8 cellular contexts compared by ENCODE assay signal in the genomic region with DNA sequence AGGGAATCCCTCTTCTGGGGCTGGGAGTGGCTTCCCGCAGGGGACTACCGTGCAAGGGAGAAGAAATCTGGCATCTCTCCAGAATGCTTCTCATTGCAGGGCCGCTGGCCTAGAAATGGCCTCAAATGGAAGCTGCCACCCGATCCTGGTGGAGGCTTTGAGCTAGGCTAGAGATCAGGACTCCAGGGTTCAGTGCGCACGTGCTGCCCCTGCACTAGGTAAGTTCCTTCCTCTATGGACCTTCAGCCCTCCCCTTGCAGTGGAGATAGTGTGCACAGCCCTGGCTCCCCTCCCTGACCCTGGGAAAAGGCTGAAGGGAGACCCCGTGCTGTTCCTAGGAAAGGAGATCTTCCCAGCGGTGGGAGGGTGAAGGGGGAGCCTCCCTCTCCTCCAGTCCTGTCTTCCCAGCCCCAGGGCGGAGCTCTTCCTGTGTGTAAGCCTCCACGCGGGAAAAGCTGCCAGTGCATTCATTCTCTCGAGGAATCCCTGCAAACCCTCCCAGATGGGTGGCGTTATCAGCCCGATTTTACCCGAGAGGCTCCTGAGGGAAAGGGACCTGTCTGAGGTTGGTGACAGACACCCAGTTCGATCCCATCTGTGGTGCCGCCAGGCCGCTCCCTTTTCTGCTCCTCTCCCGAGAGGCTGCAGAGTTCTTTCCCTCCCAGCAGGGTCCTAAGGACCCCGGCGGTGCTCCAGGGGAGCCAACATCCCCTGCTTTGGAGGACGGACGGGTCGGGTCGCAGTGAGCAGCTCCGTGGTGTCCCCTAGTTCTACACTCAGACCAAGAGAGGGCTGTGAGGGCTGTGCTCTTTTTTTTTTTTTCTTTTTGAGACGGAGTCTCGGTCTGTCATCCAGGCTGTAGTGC. TPM values are rescaled to one million over a fixed set of nuclear protein-coding genes. Genes with fewer than 3 reads are reported as not detected.
DNase-seq lines count a peak whose midpoint lies in the region; ATAC-seq and TF ChIP-seq lines count a peak whose summit lies in the region.

No MANE protein-coding gene starts in this region.

- peak; percentile 78 for DNase-seq in DMS 273 (lab: John Stamatoyannopoulos, UW; ENCODE audit: unreplicated experiment)
- no peak for DNase-seq in DMS 273 treated with DMSO at 0.1 percent for 48 hours (lab: John Stamatoyannopoulos, UW)
- peak; percentile 93 for DNase-seq in NCI-H345 (lab: John Stamatoyannopoulos, UW)
- peak; percentile 68 for DNase-seq in choroid plexus epithelial cell (ENCODE audit: low read depth)
- peak; percentile 22 for DNase-seq in neural progenitor cell (ENCODE audit: low spot score)
- no peak for DNase-seq in HT-29 (ENCODE audit: low spot score)
- no peak for DNase-seq in central memory CD4-positive, alpha-beta T cell

- H3K36me3 ChIP-seq in neural progenitor cell: no peaks in the 10 kb centered on the region

- H3K4me3 ChIP-seq in choroid plexus epithelial cell (ENCODE audit: low read depth, low read length) (peak overlapping the region; percentile 17), neural progenitor cell (no peak overlapping the region)

- no peaks in the 10 kb centered on the region for H3K9me3 Mint-ChIP-seq in neural progenitor cell

- no peaks in the 10 kb centered on the region for H3K4me1 ChIP-seq in neural progenitor cell

- no peak overlapping the region for H3K4me2 ChIP-seq in neural progenitor cell

- H3K9ac ChIP-seq in neural progenitor cell: no peak overlapping the region

- no peaks in the 10 kb centered on the region for H3K9me3 ChIP-seq in neural progenitor cell (ENCODE audit: low read depth)

- peaks cover 31% of the 10 kb centered on the region for H3K27me3 Mint-ChIP-seq in neural progenitor cell (ENCODE audit: insufficient read depth, low read depth)

- no peaks in the 10 kb centered on the region for H3K36me3 Mint-ChIP-seq in neural progenitor cell

- H3K79me2 ChIP-seq in neural progenitor cell (ENCODE audit: low read depth): no peaks in the 10 kb centered on the region

- peak overlapping the region; percentile 87 for H3K4me3 Mint-ChIP-seq in neural progenitor cell

- H3F3A ChIP-seq in neural progenitor cell (ENCODE audit: low read depth): peaks cover 6% of the 10 kb centered on the region

- TF ChIP-seq CTCF in choroid plexus epithelial cell (conservative IDR thresholded peaks at IDR 0.05; ENCODE audit: low read depth, low read length) (no peak), neural progenitor cell (IDR thresholded peaks at IDR 0.05) (no peak)

- no peak overlapping the region for H2AFZ ChIP-seq in neural progenitor cell (replicated peaks)

- no peak for ATAC-seq in HG03175 (IDR thresholded peaks at IDR 0.05; ENCODE audit: unreplicated experiment)

- H3K4me1 Mint-ChIP-seq in neural progenitor cell: peaks cover 32% of the 10 kb centered on the region

- no peak overlapping the region for H3K27ac Mint-ChIP-seq in neural progenitor cell

- H3K27me3 ChIP-seq in neural progenitor cell: peaks cover 100% of the 10 kb centered on the region

- peaks cover 15% of the 10 kb centered on the region for H4K20me1 ChIP-seq in neural progenitor cell (ENCODE audit: low read depth)

- no peak overlapping the region for H3K27ac ChIP-seq in neural progenitor cell

RNA-seq across cellular contexts. Expression of a gene that starts 1.4 kb away (rescaled TPM):
- total RNA-seq in neural progenitor cell (ENCODE audit: low replicate concordance): 2.0 TPM in 1 of 2 replicates, not detected in the other
- 0.25 TPM in 1 of 2 replicates, not detected in the other for total RNA-seq in HT-29 (2014; rRNA removed; shearing (Covaris generic))

RNA-seq across cellular contexts. Expression of a gene that starts 36.5 kb away (rescaled TPM):
- total RNA-seq in neural progenitor cell (ENCODE audit: low replicate concordance): 40.6 and 49.4 TPM in 2 replicates
- 34.2 and 36.0 TPM in 2 replicates for total RNA-seq in HT-29 (2014; rRNA removed; shearing (Covaris generic))

RNA-seq across cellular contexts. Expression of a gene that starts 48.1 kb away (rescaled TPM):
- total RNA-seq in neural progenitor cell (ENCODE audit: low replicate concordance): 10.3 and 21.7 TPM in 2 replicates
- 95.2 and 102 TPM in 2 replicates for total RNA-seq in HT-29 (2014; rRNA removed; shearing (Covaris generic))

Comparison
In these comparisons a context has a peak if more than half of its experiments do, and no peak if none do; other contexts are left out.
1. DNase-seq: peak in DMS 273 (single experiment), NCI-H345 (single experiment), choroid plexus epithelial cell (single experiment) and neural progenitor cell (single experiment); none in DMS 273 treated with DMSO at 0.1 percent for 48 hours (single experiment), HT-29 (single experiment) and central memory CD4-positive, alpha-beta T cell (single experiment).